1 cellular context compared by ENCODE assay signal in genomic region chr11:59076876-59077571, GRCh38.
TF ChIP-seq lines count a peak whose summit lies in the region.

No MANE protein-coding gene starts in this region.

TF ChIP-seq in GM12878, 131 proteins besides CTCF, POLR2A, EP300 and RAD21:
- TF ChIP-seq POU2F2 (IDR thresholded peaks at IDR 0.05; ENCODE audit: borderline replicate concordance, low read depth, low read length): no peak
- TF ChIP-seq MTA2 (IDR thresholded peaks at IDR 0.05; ENCODE audit: low read depth): 0 out of 2 replicates have a peak, but pooled peaks have one; percentile 15
- 0 out of 2 replicates have a peak, but pooled peaks have one; percentile 5 for TF ChIP-seq CREM (IDR thresholded peaks at IDR 0.05; ENCODE audit: low read depth)
- no peak for TF ChIP-seq ZNF384 (IDR thresholded peaks at IDR 0.05; ENCODE audit: borderline replicate concordance, low read depth, low read length)
- peak; percentile 33; the same call in 1 of the 2 replicates for TF ChIP-seq NR2F1 (conservative IDR thresholded peaks at IDR 0.05)
- peak; percentile 41; the same call in 1 of the 2 replicates for TF ChIP-seq IRF4 (IDR thresholded peaks at IDR 0.05; ENCODE audit: low read depth, low read length)
- TF ChIP-seq DPF2 (IDR thresholded peaks at IDR 0.05): peak; percentile 52; the same call in 1 of the 2 replicates
- TF ChIP-seq ZNF24 (IDR thresholded peaks at IDR 0.05): peak; percentile 54; the same call in 1 of the 2 replicates
- TF ChIP-seq PKNOX1 (IDR thresholded peaks at IDR 0.05): peak; percentile 16; the same call in 1 of the 2 replicates
- peak; percentile 96 for TF ChIP-seq SPI1 (IDR thresholded peaks at IDR 0.05; ENCODE audit: borderline replicate concordance, insufficient read depth, low read depth, low read length)
